Comparison of ENCODE assay signal across 8 cellular contexts in the genomic region with DNA sequence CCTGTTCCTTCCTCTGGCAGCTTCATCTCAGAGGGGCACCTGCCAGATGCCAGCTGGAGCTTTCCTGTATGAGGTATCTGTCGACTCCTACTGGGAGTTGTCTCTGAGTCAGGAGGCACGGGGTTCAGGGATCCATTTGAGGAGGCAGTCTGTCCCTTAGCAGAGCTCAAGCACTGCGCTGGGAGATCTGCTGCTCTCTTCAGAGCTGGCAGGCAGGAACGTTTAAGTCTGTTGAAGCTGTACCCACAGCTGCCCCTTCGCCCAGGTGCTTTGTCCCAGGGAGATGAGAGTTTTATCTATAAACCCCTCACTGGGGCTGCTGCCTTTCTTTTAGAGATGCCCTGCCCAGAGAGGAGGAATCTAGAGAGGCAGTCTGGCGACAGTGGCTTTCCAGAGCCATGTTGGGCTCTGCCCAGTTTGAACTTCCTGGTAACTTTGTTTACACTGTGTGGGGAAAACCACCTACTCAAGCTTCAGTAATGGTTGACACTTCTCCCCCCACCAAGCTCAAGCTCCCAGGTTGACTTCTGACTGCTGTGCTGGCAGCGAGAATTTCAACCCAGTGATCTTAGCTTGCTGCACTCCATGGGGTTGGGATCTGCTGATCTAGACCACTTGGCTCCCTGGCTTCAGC.
"Had no signal": no experiment of that assay in that cellular context is flagged by ENCODE, and none has a peak within 500 bp of the region (broad histone marks: within the 10 kb centered on the region; RNA-seq: fewer than 3 reads in every experiment).

No MANE protein-coding gene starts in this region.

- H3K4me3 ChIP-seq: GM12878 had no signal

- DNase-seq: GDM1, GF-D8 had no signal

- FAIRE-seq: G401.6, GM12878, GM12891, GM12892, GM18507, GM19239 had no signal

- ATAC-seq: GM12878 had no signal
